1 cellular context compared by ENCODE assay signal in the genomic region with DNA sequence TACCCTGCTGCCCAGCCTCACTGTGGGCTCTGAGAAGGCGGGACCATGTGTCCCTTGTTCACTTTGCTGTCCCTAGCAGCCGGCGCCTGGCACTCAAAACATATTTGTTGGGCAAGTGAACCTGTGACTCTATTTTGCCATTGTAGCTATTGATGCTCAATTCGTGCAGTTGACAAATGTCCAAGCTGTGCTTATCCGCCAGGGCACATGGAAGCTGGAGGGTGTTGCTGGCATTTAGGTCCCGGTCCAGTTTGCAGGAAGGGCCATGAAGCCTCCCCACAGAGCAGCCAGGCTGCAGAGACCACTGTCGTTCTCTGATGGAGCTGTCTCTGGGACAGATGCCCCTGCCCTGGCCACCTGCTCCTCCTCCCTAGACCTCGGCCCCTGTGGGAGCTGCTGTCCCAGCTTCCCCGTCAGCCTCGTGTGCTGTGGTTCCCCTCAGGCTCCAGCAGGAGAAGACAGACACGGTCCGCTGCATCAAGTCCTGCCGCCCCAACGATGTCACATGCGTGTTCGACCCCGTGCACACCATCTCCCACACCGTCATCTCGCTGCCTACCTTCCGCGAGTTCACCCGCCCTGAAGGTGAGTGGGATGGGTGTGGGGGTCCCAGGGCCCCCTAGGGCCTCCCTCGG.
TF ChIP-seq lines count a peak whose summit lies in the region.

No MANE protein-coding gene starts in this region.

TF ChIP-seq in IMR-90, 13 proteins besides CTCF, POLR2A, EP300 and RAD21:
- TF ChIP-seq CHD1 (IDR thresholded peaks at IDR 0.05; ENCODE audit: low read depth, low read length) (no peak), RFX5 (IDR thresholded peaks at IDR 0.05; ENCODE audit: low read depth, low read length) (no peak), NFE2L2 (IDR thresholded peaks at IDR 0.05; ENCODE audit: low read depth, low read length) (no peak), FOS (IDR thresholded peaks at IDR 0.05; ENCODE audit: low read depth, low read length) (no peak), CEBPB (IDR thresholded peaks at IDR 0.05; ENCODE audit: low read depth, low read length) (no peak), RCOR1 (IDR thresholded peaks at IDR 0.05; ENCODE audit: insufficient replicate concordance, low read length) (no peak), BHLHE40 (IDR thresholded peaks at IDR 0.05; ENCODE audit: low read depth, low read length) (no peak), MAFK (IDR thresholded peaks at IDR 0.05; ENCODE audit: low read depth, low read length) (no peak), SMC3 (IDR thresholded peaks at IDR 0.05; ENCODE audit: low read depth, low read length) (no peak), MAZ (IDR thresholded peaks at IDR 0.05; ENCODE audit: borderline replicate concordance, low read depth, low read length) (no peak), MXI1 (IDR thresholded peaks at IDR 0.05; ENCODE audit: borderline replicate concordance, low read depth, low read length) (no peak)
- TF ChIP-seq, protein P1, sequence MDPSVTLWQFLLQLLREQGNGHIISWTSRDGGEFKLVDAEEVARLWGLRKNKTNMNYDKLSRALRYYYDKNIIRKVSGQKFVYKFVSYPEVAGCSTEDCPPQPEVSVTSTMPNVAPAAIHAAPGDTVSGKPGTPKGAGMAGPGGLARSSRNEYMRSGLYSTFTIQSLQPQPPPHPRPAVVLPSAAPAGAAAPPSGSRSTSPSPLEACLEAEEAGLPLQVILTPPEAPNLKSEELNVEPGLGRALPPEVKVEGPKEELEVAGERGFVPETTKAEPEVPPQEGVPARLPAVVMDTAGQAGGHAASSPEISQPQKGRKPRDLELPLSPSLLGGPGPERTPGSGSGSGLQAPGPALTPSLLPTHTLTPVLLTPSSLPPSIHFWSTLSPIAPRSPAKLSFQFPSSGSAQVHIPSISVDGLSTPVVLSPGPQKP (IDR thresholded peaks at IDR 0.05; ENCODE audit: borderline replicate concordance, low read depth, low read length) = no peak
- TF ChIP-seq, protein P2, sequence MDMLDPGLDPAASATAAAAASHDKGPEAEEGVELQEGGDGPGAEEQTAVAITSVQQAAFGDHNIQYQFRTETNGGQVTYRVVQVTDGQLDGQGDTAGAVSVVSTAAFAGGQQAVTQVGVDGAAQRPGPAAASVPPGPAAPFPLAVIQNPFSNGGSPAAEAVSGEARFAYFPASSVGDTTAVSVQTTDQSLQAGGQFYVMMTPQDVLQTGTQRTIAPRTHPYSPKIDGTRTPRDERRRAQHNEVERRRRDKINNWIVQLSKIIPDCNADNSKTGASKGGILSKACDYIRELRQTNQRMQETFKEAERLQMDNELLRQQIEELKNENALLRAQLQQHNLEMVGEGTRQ (IDR thresholded peaks at IDR 0.05; ENCODE audit: low read depth, low read length) = no peak
